25 cellular contexts compared by ENCODE assay signal in genomic region chr2:135863231-135863630, GRCh38. TPM values are rescaled to one million over a fixed set of nuclear protein-coding genes. Genes with fewer than 3 reads are reported as not detected.
DNase-seq lines count a peak whose midpoint lies in the region; ATAC-seq and TF ChIP-seq lines count a peak whose summit lies in the region.
"Had no signal": no experiment of that assay in that cellular context is flagged by ENCODE, and none has a peak within 500 bp of the region (broad histone marks: within the 10 kb centered on the region; RNA-seq: fewer than 3 reads in every experiment).

No MANE protein-coding gene starts in this region.

- H3K9ac ChIP-seq in Loucy (ENCODE audit: low read depth, low read length, poor library complexity, severe bottlenecking), result no peak overlapping the region

- H3K4me3 ChIP-seq in AG10803 (ENCODE audit: low read length) (no peak overlapping the region), Loucy (ENCODE audit: low read length, poor library complexity, severe bottlenecking) (no peak overlapping the region), osteoblast (ENCODE audit: insufficient read depth, low read length) (no peak overlapping the region)
- H3K4me3 ChIP-seq: GM23338, HAP-1, PC-9, SK-N-MC had no signal

- no peak overlapping the region for H3K27ac ChIP-seq in osteoblast (ENCODE audit: low read depth, low read length)
- H3K27ac ChIP-seq: HL-60, PC-9, SK-N-MC had no signal

- TF ChIP-seq CTCF in AG10803 (conservative IDR thresholded peaks at IDR 0.05; ENCODE audit: low read length) (no peak), Loucy (conservative IDR thresholded peaks at IDR 0.05; ENCODE audit: low read length) (no peak), osteoblast (IDR thresholded peaks at IDR 0.05; ENCODE audit: extremely low read depth, low read depth, low read length) (no peak)

- H3K79me2 ChIP-seq in Loucy (ENCODE audit: insufficient read depth, low read length) (peaks cover 56% of the 10 kb centered on the region), osteoblast (ENCODE audit: insufficient read depth, low read length) (no peaks in the 10 kb centered on the region)

- no peak overlapping the region for H2AFZ ChIP-seq in Loucy (ENCODE audit: low read length)
- peak overlapping the region; percentile 31 for H2AFZ ChIP-seq in osteoblast (ENCODE audit: low read length)
- H2AFZ ChIP-seq: GM23338, PC-9 had no signal

- peak; percentile 32 for DNase-seq in AG10803 (ENCODE audit: low read depth)
- peak; percentile 49 for DNase-seq in dedifferentiated amniotic fluid mesenchymal stem cell (ENCODE audit: extremely low spot score)
- no peak for DNase-seq in osteoblast (ENCODE audit: insufficient read length, low spot score, missing footprints)
- DNase-seq in stimulated activated naive CD8-positive, alpha-beta T cell treated with anti-CD3 and anti-CD28 coated beads, Interleukin-15, Interleukin-2, amounts not matched to agents 100 U/mL and 50 U/mL, for 24 hours, result no peak
- no peak for DNase-seq in NCI-H128 (lab: John Stamatoyannopoulos, UW; ENCODE audit: unreplicated experiment)
- DNase-seq: 8988T, DMS 273 treated with DMSO at 0.1 percent for 48 hours, DND-41, KG1, NCI-H1105, NCI-H2029 treated with DMSO at 0.1 percent for 48 hours, NCI-H226, NCI-H510A treated with DMSO at 0.1 percent for 48 hours, NCI-H748 treated with DMSO at 0.1 percent for 48 hours, PC-9, RPMI8226, SHP77 treated with DMSO at 0.1 percent for 48 hours had no signal

- H3K9me3 ChIP-seq in Loucy (ENCODE audit: insufficient read depth, low read depth, low read length) (no peaks in the 10 kb centered on the region), osteoblast (ENCODE audit: low read depth, low read length) (no peaks in the 10 kb centered on the region)
- H3K9me3 ChIP-seq: HAP-1 had no signal

- H3K27me3 ChIP-seq in Loucy (ENCODE audit: insufficient read depth, low read length, poor library complexity, severe bottlenecking) (no peaks in the 10 kb centered on the region), osteoblast (ENCODE audit: insufficient read depth, low read length) (no peaks in the 10 kb centered on the region)

- peaks cover 85% of the 10 kb centered on the region for H3K36me3 ChIP-seq in Loucy (ENCODE audit: insufficient read depth, low read length)
- H3K36me3 ChIP-seq in osteoblast (ENCODE audit: insufficient read depth, low read length), result peaks cover 40% of the 10 kb centered on the region

- H3K9me2 ChIP-seq in Loucy (replicated peaks; ENCODE audit: low read depth, low read length), result no peaks in the 10 kb centered on the region

- H4K20me1 ChIP-seq in Loucy (ENCODE audit: insufficient read depth, low read length, poor library complexity, severe bottlenecking) (peaks cover 47% of the 10 kb centered on the region), osteoblast (ENCODE audit: insufficient read depth, low read length) (no peaks in the 10 kb centered on the region)

- H3K4me2 ChIP-seq in Loucy (ENCODE audit: low read depth, low read length, poor library complexity, severe bottlenecking), result peak overlapping the region; percentile 13
- H3K4me2 ChIP-seq in osteoblast (ENCODE audit: insufficient read depth, low read length), result no peak overlapping the region
- H3K4me2 ChIP-seq: GM23338, PC-9 had no signal

- no peak for ATAC-seq in stimulated activated naive CD8-positive, alpha-beta T cell treated with anti-CD3 and anti-CD28 coated beads, Interleukin-15, Interleukin-2, amounts not matched to agents 100 U/mL and 50 U/mL, for 24 hours
- no peak for ATAC-seq in HG02678 (IDR thresholded peaks at IDR 0.05; ENCODE audit: unreplicated experiment)
- ATAC-seq: GM23338 had no signal

- peaks cover 23% of the 10 kb centered on the region for H3K4me1 ChIP-seq in Loucy (ENCODE audit: insufficient read depth, low read length, poor library complexity, severe bottlenecking)
- no peaks in the 10 kb centered on the region for H3K4me1 ChIP-seq in osteoblast (ENCODE audit: insufficient read depth, low read length)
- H3K4me1 ChIP-seq: HAP-1 had no signal

- no peaks in the 10 kb centered on the region for H3F3A ChIP-seq in Loucy (ENCODE audit: low read depth)

RNA-seq across cellular contexts. Expression of gene MCM6, which starts 13.0 kb away (rescaled TPM):
- total RNA-seq in osteoblast, result 14.5 and 15.6 TPM in 2 replicates

RNA-seq across cellular contexts. Expression of gene LCT, which starts 26.2 kb away (rescaled TPM):
- total RNA-seq in osteoblast, result under 0.01 TPM in 2 replicates
- total RNA-seq: G401, GM23338, HT-29, PC-9 had no signal

Comparison
In these comparisons a context has a peak if more than half of its experiments do, and no peak if none do; other contexts are left out.
1. DNase-seq: peak in AG10803 (single experiment) and dedifferentiated amniotic fluid mesenchymal stem cell (single experiment); none in osteoblast (single experiment), stimulated activated naive CD8-positive, alpha-beta T cell treated with anti-CD3 and anti-CD28 coated beads, Interleukin-15, Interleukin-2, amounts not matched to agents 100 U/mL and 50 U/mL, for 24 hours (single experiment) and NCI-H128 (single experiment).